16 cellular contexts compared by ENCODE assay signal in the genomic region with DNA sequence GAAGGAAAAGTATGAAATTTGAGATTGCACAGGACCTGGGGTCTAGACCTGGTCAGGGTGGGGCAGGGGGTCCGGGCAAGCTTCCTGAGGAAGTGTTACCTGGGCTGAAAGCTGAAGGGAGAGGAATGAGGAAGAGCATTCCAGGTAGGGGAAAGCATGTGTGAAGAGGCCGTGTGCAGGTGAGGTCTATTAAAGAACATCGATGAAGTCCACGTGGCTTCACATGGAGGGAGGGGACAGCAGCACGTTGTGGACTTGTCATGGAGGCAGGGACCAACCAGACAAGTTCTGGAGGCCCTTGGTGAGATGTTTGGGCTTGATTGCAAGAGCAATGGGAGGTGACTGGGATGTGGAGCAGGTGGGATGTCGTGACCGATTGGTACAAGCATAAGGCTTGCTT. TPM values are rescaled to one million over a fixed set of nuclear protein-coding genes. Genes with fewer than 3 reads are reported as not detected.
DNase-seq lines count a peak whose midpoint lies in the region; ATAC-seq and TF ChIP-seq lines count a peak whose summit lies in the region.
"Had no signal": no experiment of that assay in that cellular context is flagged by ENCODE, and none has a peak within 500 bp of the region (broad histone marks: within the 10 kb centered on the region; RNA-seq: fewer than 3 reads in every experiment).

No MANE protein-coding gene starts in this region.

- H3K27ac ChIP-seq in hepatocyte: peak overlapping the region; percentile 14
- H3K27ac ChIP-seq in neutrophil: peak overlapping the region; percentile 72
- H3K27ac ChIP-seq: 22Rv1, HL-60 had no signal

- no peak overlapping the region for H3K4me3 ChIP-seq in hepatocyte
- H3K4me3 ChIP-seq in neutrophil (ENCODE audit: low read depth in 1 of 2, low read length in 1 of 2): no peak overlapping the region
- H3K4me3 ChIP-seq: MG63 had no signal

- DNase-seq in NCI-H1417 (lab: John Stamatoyannopoulos, UW): peak in 2 of 3 experiments; percentile 46 to 62
- DNase-seq in NCI-H1417 treated with DMSO at 0.1 percent for 48 hours (lab: John Stamatoyannopoulos, UW): no peak
- DNase-seq in NCI-H69 (lab: John Stamatoyannopoulos, UW): peak; percentile 33
- no peak for DNase-seq in hepatocyte (ENCODE audit: low spot score)
- no peak for DNase-seq in NCI-H2107 treated with DMSO at 0.1 percent for 48 hours (lab: John Stamatoyannopoulos, UW; ENCODE audit: unreplicated experiment)
- DNase-seq in stimulated activated CD4-positive, alpha-beta T cell treated with anti-CD3 and anti-CD28 coated beads, Interleukin-4, amount 100 ng/mL, for 4 hours: no peak
- DNase-seq: activated T-cell treated with anti-CD3 and anti-CD28 coated beads, Interleukin-2, amount 50 U/mL, for 72 hours; effector CD4-positive, alpha-beta T cell; MG63; NCI-H1694 treated with DMSO at 0.1 percent for 48 hours; NCI-H446 treated with DMSO at 0.1 percent for 48 hours; stimulated activated CD4-positive, alpha-beta T cell treated with anti-CD3 and anti-CD28 coated beads, Interleukin-4, amount 100 ng/mL, for 24 hours had no signal

- ATAC-seq in GM18867 (IDR thresholded peaks at IDR 0.05; ENCODE audit: unreplicated experiment): no peak
- ATAC-seq: activated T-cell treated with anti-CD3 and anti-CD28 coated beads, Interleukin-2, amount 50 U/mL, for 72 hours had no signal

- no peak overlapping the region for H3K4me2 ChIP-seq in hepatocyte

- peaks cover 74% of the 10 kb centered on the region for H3K79me2 ChIP-seq in hepatocyte

- H2AFZ ChIP-seq in hepatocyte: no peak overlapping the region

- H3K27me3 ChIP-seq in hepatocyte: no peaks in the 10 kb centered on the region
- H3K27me3 ChIP-seq in neutrophil: no peaks in the 10 kb centered on the region
- H3K27me3 ChIP-seq: MG63 had no signal

- 89% methylated on average over 7 of the region's 7 CpGs for WGBS in hepatocyte (ENCODE audit: low lambda C conversion rate, missing lambda C conversion rate)

- H3K9me3 ChIP-seq in hepatocyte (ENCODE audit: low read depth): no peaks in the 10 kb centered on the region
- H3K9me3 ChIP-seq in neutrophil: no peaks in the 10 kb centered on the region
- H3K9me3 ChIP-seq: MG63 had no signal

- H3K4me1 ChIP-seq in hepatocyte (ENCODE audit: insufficient read depth) (peaks cover 25% of the 10 kb centered on the region), neutrophil (ENCODE audit: control insufficient read depth in 1 of 2, insufficient read depth in 1 of 2, low read depth in 1 of 2, low read length in 1 of 2) (peaks cover 60 to 67% of the 10 kb centered on the region in 2 experiments)

- no peaks in the 10 kb centered on the region for H3K36me3 ChIP-seq in hepatocyte (replicated peaks; ENCODE audit: insufficient read depth, low read depth)
- H3K36me3 ChIP-seq in neutrophil: no peaks in the 10 kb centered on the region
- H3K36me3 ChIP-seq: MG63 had no signal

- H3K9me2 ChIP-seq in hepatocyte (replicated peaks; ENCODE audit: insufficient read depth): no peaks in the 10 kb centered on the region

- TF ChIP-seq CTCF in hepatocyte (IDR thresholded peaks at IDR 0.05; ENCODE audit: poor library complexity) (no peak), neutrophil (IDR thresholded peaks at IDR 0.05) (no peak)

- H4K20me1 ChIP-seq in hepatocyte (ENCODE audit: insufficient read depth, poor library complexity, severe bottlenecking): no peaks in the 10 kb centered on the region

RNA-seq across cellular contexts. Expression of a gene that starts 47.1 kb away (rescaled TPM):
- total RNA-seq in hepatocyte: 157 and 163 TPM in 2 replicates
- polyA plus RNA-seq in hepatocyte: 310 and 327 TPM in 2 replicates

RNA-seq across cellular contexts. Expression of a gene that starts 54.1 kb away (rescaled TPM):
- 14.2 and 17.2 TPM in 2 replicates for total RNA-seq in hepatocyte
- polyA plus RNA-seq in hepatocyte: 14.5 and 19.7 TPM in 2 replicates

Comparison
In these comparisons a context has a peak if more than half of its experiments do, and no peak if none do; other contexts are left out.
1. DNase-seq: peak in NCI-H1417 (2 of 3) and NCI-H69 (single experiment); none in NCI-H1417 treated with DMSO at 0.1 percent for 48 hours (single experiment), hepatocyte (single experiment), NCI-H2107 treated with DMSO at 0.1 percent for 48 hours (single experiment) and stimulated activated CD4-positive, alpha-beta T cell treated with anti-CD3 and anti-CD28 coated beads, Interleukin-4, amount 100 ng/mL, for 4 hours (0 of 2).